In the genomic region with DNA sequence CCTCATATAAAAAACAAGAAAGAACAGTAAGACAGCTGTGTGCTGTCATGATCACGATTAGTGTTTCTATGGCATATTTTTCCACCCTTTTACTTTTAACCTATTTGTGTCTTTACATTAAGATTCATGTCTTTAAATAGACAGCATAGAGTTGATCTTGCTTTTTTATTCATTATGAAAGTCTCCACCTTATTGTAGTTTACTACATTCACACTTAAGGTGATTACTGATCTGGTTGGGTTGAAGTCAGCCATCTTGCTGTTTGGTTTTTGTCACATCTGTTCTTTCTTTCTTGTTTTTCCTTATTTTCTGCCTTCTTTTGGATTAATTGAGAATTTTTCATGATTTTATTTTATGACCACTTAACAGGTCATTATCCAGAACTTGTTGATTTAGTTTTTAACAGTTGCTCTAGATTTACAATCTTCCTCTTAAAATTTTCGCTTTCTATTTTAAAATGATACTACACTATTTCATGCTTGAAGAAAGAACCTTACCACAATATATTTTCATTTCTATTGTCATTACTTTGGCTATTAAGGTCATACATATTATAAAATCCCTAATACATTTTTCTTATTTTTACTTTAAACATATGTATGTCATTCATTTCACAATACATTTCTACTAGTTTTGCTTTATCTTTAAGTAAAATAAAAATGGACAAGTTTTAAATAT, we compare ENCODE assay signal across 25 cellular contexts.
"Had no signal": no experiment of that assay in that cellular context is flagged by ENCODE, and none has a peak within 500 bp of the region (broad histone marks: within the 10 kb centered on the region; RNA-seq: fewer than 3 reads in every experiment).

No MANE protein-coding gene starts in this region.

- H3K27ac ChIP-seq: esophagus squamous epithelium, lower lobe of right lung, psoas muscle, sigmoid colon, stomach, thyroid gland had no signal

- H3K4me3 ChIP-seq: esophagus squamous epithelium, lower lobe of right lung, psoas muscle, sigmoid colon, stomach, thyroid gland had no signal

- H3K27me3 Mint-ChIP-seq: effector memory CD8-positive, alpha-beta T cell; naive thymus-derived CD8-positive, alpha-beta T cell had no signal

- H3K4me3 Mint-ChIP-seq: effector memory CD8-positive, alpha-beta T cell; immature natural killer cell; naive thymus-derived CD8-positive, alpha-beta T cell; nephron progenitor cell; stimulated activated effector memory CD8-positive, alpha-beta T cell treated with anti-CD3 and anti-CD28 coated beads, Interleukin-12 subunit alpha, Interleukin-12 subunit beta, amount 100 ng/mL, for 72 hours had no signal

- H3K9me3 ChIP-seq: esophagus squamous epithelium, lower lobe of right lung, psoas muscle, thyroid gland had no signal

- H3K27me3 ChIP-seq: esophagus squamous epithelium, sigmoid colon, stomach, thyroid gland had no signal

- H3K4me1 Mint-ChIP-seq: immature natural killer cell; naive thymus-derived CD8-positive, alpha-beta T cell; nephron progenitor cell; stimulated activated effector memory CD8-positive, alpha-beta T cell treated with anti-CD3 and anti-CD28 coated beads, Interleukin-12 subunit alpha, Interleukin-12 subunit beta, amount 100 ng/mL, for 72 hours had no signal

- DNase-seq: cortex of kidney; effector memory CD8-positive, alpha-beta T cell; erythroblast; esophagus squamous epithelium; foreskin melanocyte; hypothalamus; immature natural killer cell; islet precursor cell; left ventricle myocardium superior; lower lobe of right lung; naive thymus-derived CD8-positive, alpha-beta T cell; nephron progenitor cell; nucleus accumbens; posterior cingulate gyrus; psoas muscle; right cardiac atrium; sigmoid colon; stimulated activated CD4-positive, alpha-beta T cell treated with anti-CD3 and anti-CD28 coated beads, Interleukin-2, amount 100 ng/mL, for 24 hours; stimulated activated CD4-positive, alpha-beta T cell treated with anti-CD3 and anti-CD28 coated beads, Interleukin-4, amount 100 ng/mL, for 24 hours; stimulated activated naive CD4-positive, alpha-beta T cell treated with Interleukin-2 at 50 U/mL for 16 hours; stomach; thyroid gland; trophoblast cell had no signal

- ATAC-seq: effector memory CD8-positive, alpha-beta T cell; left ventricle myocardium superior; lower lobe of right lung; naive thymus-derived CD8-positive, alpha-beta T cell; psoas muscle; right cardiac atrium; stimulated activated effector memory CD8-positive, alpha-beta T cell treated with anti-CD3 and anti-CD28 coated beads, Interleukin-12 subunit alpha, Interleukin-12 subunit beta, amount 100 ng/mL, for 72 hours had no signal

- H3K36me3 ChIP-seq: esophagus squamous epithelium, lower lobe of right lung, sigmoid colon, stomach, thyroid gland had no signal

- H3K36me3 Mint-ChIP-seq: immature natural killer cell; stimulated activated effector memory CD8-positive, alpha-beta T cell treated with anti-CD3 and anti-CD28 coated beads, Interleukin-12 subunit alpha, Interleukin-12 subunit beta, amount 100 ng/mL, for 72 hours had no signal

- FAIRE-seq: endometrium had no signal

- H3K27ac Mint-ChIP-seq: effector memory CD8-positive, alpha-beta T cell; immature natural killer cell; naive thymus-derived CD8-positive, alpha-beta T cell; nephron progenitor cell; stimulated activated effector memory CD8-positive, alpha-beta T cell treated with anti-CD3 and anti-CD28 coated beads, Interleukin-12 subunit alpha, Interleukin-12 subunit beta, amount 100 ng/mL, for 72 hours had no signal

- H3K4me1 ChIP-seq: esophagus squamous epithelium, lower lobe of right lung, psoas muscle, sigmoid colon, stomach, thyroid gland had no signal
